1 cellular context compared by ENCODE assay signal in genomic region chr14:97315790-97316189, GRCh38.
A peak's percentile ranks its signal among the peaks of the same experiment; 100 is the strongest.
TF ChIP-seq lines count a peak whose summit lies in the region.

No MANE protein-coding gene starts in this region.

TF ChIP-seq in GM12878, 131 proteins besides CTCF, POLR2A, EP300 and RAD21 (continued from another document):
- peak; percentile 60 for TF ChIP-seq ZNF687 (IDR thresholded peaks at IDR 0.05)
- TF ChIP-seq USF2 (IDR thresholded peaks at IDR 0.05; ENCODE audit: borderline replicate concordance, low read depth, low read length): no peak
- no peak for TF ChIP-seq HDAC2 (IDR thresholded peaks at IDR 0.05)
- TF ChIP-seq ZNF592 (IDR thresholded peaks at IDR 0.05): no peak
- TF ChIP-seq USF1 (IDR thresholded peaks at IDR 0.05; ENCODE audit: borderline replicate concordance, extremely low read length, insufficient read depth, low read depth, low read length): no peak
